Comparison of ENCODE assay signal across 11 cellular contexts in the genomic region with DNA sequence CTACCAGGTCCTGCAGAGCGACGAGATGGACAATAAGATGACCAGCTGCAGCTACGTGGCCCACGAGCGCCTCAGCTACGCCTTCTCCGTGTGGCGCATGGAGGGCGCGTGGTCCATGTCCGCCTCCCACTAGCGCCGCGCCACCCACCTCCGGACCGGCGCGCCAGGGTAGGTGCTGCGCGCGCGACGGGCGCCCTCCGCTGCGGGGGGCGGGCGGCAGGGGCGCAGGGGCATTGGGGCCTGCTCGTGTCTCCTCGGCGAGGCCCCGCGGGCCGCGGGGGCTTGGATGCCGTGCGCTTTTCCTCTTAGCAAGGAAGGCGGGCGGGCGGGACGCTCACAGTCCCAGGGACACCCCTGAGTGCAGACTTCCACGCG. TPM values are rescaled to one million over a fixed set of nuclear protein-coding genes. Genes with fewer than 3 reads are reported as not detected.
A peak's percentile ranks its signal among the peaks of the same experiment; 100 is the strongest.
DNase-seq lines count a peak whose midpoint lies in the region; ATAC-seq and TF ChIP-seq lines count a peak whose summit lies in the region.
"Had no signal": no experiment of that assay in that cellular context is flagged by ENCODE, and none has a peak within 500 bp of the region (broad histone marks: within the 10 kb centered on the region; RNA-seq: fewer than 3 reads in every experiment).

No MANE protein-coding gene starts in this region.

- H4K20me1 ChIP-seq in fibroblast of lung (ENCODE audit: control insufficient read depth, extremely low read depth, insufficient read depth, low read length): no peaks in the 10 kb centered on the region

- peak overlapping the region; percentile 58 for H3K27ac ChIP-seq in RWPE2 (ENCODE audit: poor library complexity, severe bottlenecking)
- peak overlapping the region; percentile 91 for H3K27ac ChIP-seq in fibroblast of lung (ENCODE audit: insufficient read depth, low read length)
- no peak overlapping the region for H3K27ac ChIP-seq in muscle layer of duodenum (ENCODE audit: low read length)
- peak overlapping the region; percentile 32 to 89 (median 50) for H3K27ac ChIP-seq in tibial nerve

- H3K79me2 ChIP-seq in fibroblast of lung (ENCODE audit: control insufficient read depth, insufficient read depth, low read length): peaks cover 68% of the 10 kb centered on the region

- TF ChIP-seq POLR2A in tibial nerve (IDR thresholded peaks at IDR 0.05): no peak

- TF ChIP-seq CTCF in RWPE2 (IDR thresholded peaks at IDR 0.05; ENCODE audit: poor library complexity, severe bottlenecking) (no peak), fibroblast of lung (conservative IDR thresholded peaks at IDR 0.05 in 1 of 2, IDR thresholded peaks at IDR 0.05 in 1 of 2; ENCODE audit: low read depth in 1 of 2, low read length in 2 of 2) (no peak), tibial nerve (IDR thresholded peaks at IDR 0.05) (no peak), GM10266 (IDR thresholded peaks at IDR 0.05; ENCODE audit: control insufficient read depth, insufficient read depth, low read depth, missing control alignments) (no peak)

- no peaks in the 10 kb centered on the region for H3K9me3 Mint-ChIP-seq in activated naive CD8-positive, alpha-beta T cell treated with anti-CD3 and anti-CD28 coated beads, Interleukin-2, amount 50 U/mL, for 24 hours

- no peak for DNase-seq in RWPE2 (ENCODE audit: low spot score)
- no peak for DNase-seq in fibroblast of lung (ENCODE audit: low read depth in 2 of 2)
- DNase-seq in tibial nerve (ENCODE audit: low spot score in 2 of 2): no peak
- DNase-seq in NCI-H128 (lab: John Stamatoyannopoulos, UW; ENCODE audit: unreplicated experiment): no peak
- DNase-seq in activated naive CD8-positive, alpha-beta T cell treated with anti-CD3 and anti-CD28 coated beads, Interleukin-2, amount 50 U/mL, for 24 hours: no peak
- DNase-seq in KG1 (lab: John Stamatoyannopoulos, UW): no peak
- no peak for DNase-seq in GM10266 (ENCODE audit: extremely low spot score)
- DNase-seq: NCI-H1694, RPMI8226 had no signal

- no peaks in the 10 kb centered on the region for H3K4me1 Mint-ChIP-seq in activated naive CD8-positive, alpha-beta T cell treated with anti-CD3 and anti-CD28 coated beads, Interleukin-2, amount 50 U/mL, for 24 hours

- peak overlapping the region; percentile 47 for H2AFZ ChIP-seq in fibroblast of lung (ENCODE audit: low read length)

- WGBS in tibial nerve, 2 donors: 1 to 4% methylated on average over 22 to 32 of the region's 44 CpGs

- no peaks in the 10 kb centered on the region for H3K27me3 ChIP-seq in RWPE2 (ENCODE audit: insufficient read depth, poor library complexity, severe bottlenecking)
- H3K27me3 ChIP-seq in fibroblast of lung (ENCODE audit: control insufficient read depth, insufficient read depth, low read length): no peaks in the 10 kb centered on the region
- peaks cover 19% of the 10 kb centered on the region for H3K27me3 ChIP-seq in muscle layer of duodenum (ENCODE audit: low read depth, low read length)
- H3K27me3 ChIP-seq in tibial nerve: peaks cover 0 to 64% of the 10 kb centered on the region in 2 donors

- no peak overlapping the region for H3K27ac Mint-ChIP-seq in activated naive CD8-positive, alpha-beta T cell treated with anti-CD3 and anti-CD28 coated beads, Interleukin-2, amount 50 U/mL, for 24 hours

- peak overlapping the region; percentile 72 for H3K4me3 ChIP-seq in RWPE2 (ENCODE audit: severe bottlenecking)
- peak overlapping the region; percentile 45 to 99 (median 95) for H3K4me3 ChIP-seq in fibroblast of lung (replicated peaks in 1 of 4; ENCODE audit: control extremely low read depth in 1 of 4, insufficient read depth in 1 of 4, low read depth in 3 of 4, low read length in 4 of 4)
- H3K4me3 ChIP-seq in muscle layer of duodenum (ENCODE audit: low read depth in 1 of 2, low read length in 2 of 2): peak overlapping the region; percentile 55 to 84
- peak overlapping the region; percentile 41 to 61 (median 50) for H3K4me3 ChIP-seq in tibial nerve

- H3K4me2 ChIP-seq in fibroblast of lung (ENCODE audit: extremely low read depth, insufficient read depth, low read length): peak overlapping the region; percentile 67

- ATAC-seq in RWPE2 (ENCODE audit: low read depth): peak; percentile 30
- no peak for ATAC-seq in activated naive CD8-positive, alpha-beta T cell treated with anti-CD3 and anti-CD28 coated beads, Interleukin-2, amount 50 U/mL, for 24 hours

- H3K4me3 Mint-ChIP-seq in activated naive CD8-positive, alpha-beta T cell treated with anti-CD3 and anti-CD28 coated beads, Interleukin-2, amount 50 U/mL, for 24 hours: no peak overlapping the region

- H3K36me3 ChIP-seq in RWPE2 (ENCODE audit: low read depth) (peaks cover 33% of the 10 kb centered on the region), fibroblast of lung (ENCODE audit: control insufficient read depth, insufficient read depth, low read length) (no peaks in the 10 kb centered on the region), muscle layer of duodenum (ENCODE audit: control insufficient read depth in 1 of 2, insufficient read depth in 2 of 2, low read length in 2 of 2) (no peaks in the 10 kb centered on the region), tibial nerve (no peaks in the 10 kb centered on the region)

- no peak for TF ChIP-seq EP300 in tibial nerve (IDR thresholded peaks at IDR 0.05)

- H3K9me3 ChIP-seq in RWPE2 (ENCODE audit: severe bottlenecking) (no peaks in the 10 kb centered on the region), fibroblast of lung (ENCODE audit: control insufficient read depth, insufficient read depth, low read depth, low read length) (no peaks in the 10 kb centered on the region), muscle layer of duodenum (ENCODE audit: control insufficient read depth in 1 of 2, low read length in 2 of 2) (no peaks in the 10 kb centered on the region), tibial nerve (no peaks in the 10 kb centered on the region)

- peaks cover 61% of the 10 kb centered on the region for H3K27me3 Mint-ChIP-seq in activated naive CD8-positive, alpha-beta T cell treated with anti-CD3 and anti-CD28 coated beads, Interleukin-2, amount 50 U/mL, for 24 hours

- H3K36me3 Mint-ChIP-seq in activated naive CD8-positive, alpha-beta T cell treated with anti-CD3 and anti-CD28 coated beads, Interleukin-2, amount 50 U/mL, for 24 hours (ENCODE audit: low read depth): no peaks in the 10 kb centered on the region

- peak overlapping the region; percentile 86 for H3K9ac ChIP-seq in fibroblast of lung (ENCODE audit: insufficient read depth, low read length)

- H3K4me1 ChIP-seq in RWPE2 (ENCODE audit: insufficient read depth, poor library complexity, severe bottlenecking): peaks cover 10% of the 10 kb centered on the region
- peaks cover 2% of the 10 kb centered on the region for H3K4me1 ChIP-seq in fibroblast of lung (ENCODE audit: control insufficient read depth, extremely low read depth, insufficient read depth, low read length)
- H3K4me1 ChIP-seq in muscle layer of duodenum (ENCODE audit: control insufficient read depth in 1 of 2, insufficient read depth in 2 of 2, low read length in 2 of 2): peaks cover 0 to 31% of the 10 kb centered on the region in 2 donors
- peaks cover 0 to 39% (median 7%) of the 10 kb centered on the region in 4 donors for H3K4me1 ChIP-seq in tibial nerve

RNA-seq across cellular contexts. Expression of a gene that starts 0.7 kb away (rescaled TPM):
- total RNA-seq in fibroblast of lung: 36.0 and 118 TPM in 2 replicates
- 85.2 and 97.7 TPM in 2 replicates for polyA plus RNA-seq in fibroblast of lung
- polyA plus RNA-seq in fibroblast of lung (2012): 83.8 and 115 TPM in 2 replicates
- 24.2 and 33.9 TPM in 2 replicates for polyA minus RNA-seq in fibroblast of lung (ENCODE audit: low replicate concordance)
- 100 to 1,000 TPM in 3 of 4 donors, 10 to 100 TPM in 1; 72.5 to 140 (median 106) TPM for total RNA-seq in tibial nerve
- total RNA-seq: dermis microvascular lymphatic vessel endothelial cell had no signal
